Comparison of ENCODE assay signal across 9 cellular contexts in genomic region chr2:190069936-190070696, GRCh38. TPM values are rescaled to one million over a fixed set of nuclear protein-coding genes. Genes with fewer than 3 reads are reported as not detected.
A peak's percentile ranks its signal among the peaks of the same experiment; 100 is the strongest.
DNase-seq lines count a peak whose midpoint lies in the region; ATAC-seq and TF ChIP-seq lines count a peak whose summit lies in the region.
"Had no signal": no experiment of that assay in that cellular context is flagged by ENCODE, and none has a peak within 500 bp of the region (broad histone marks: within the 10 kb centered on the region; RNA-seq: fewer than 3 reads in every experiment).

No MANE protein-coding gene starts in this region.

- H3K4me1 Mint-ChIP-seq in CD4-positive, alpha-beta memory T cell: no peaks in the 10 kb centered on the region

- intact Hi-C loops in CD4-positive, alpha-beta memory T cell (cut with micrococcal nuclease): loop anchor here (1.0 kb wide), 1 partner anchor 409 kb away; the partner anchor contains the start of gene ASNSD1
- intact Hi-C loops in sciatic nerve (cut with DNase I): no loop called here

- POLR2A ChIA-PET in CD4-positive, alpha-beta memory T cell (lab: Charles Lee; ENCODE audit: partially characterized antibody): no interaction called here

- H3K4me3 Mint-ChIP-seq in CD4-positive, alpha-beta memory T cell: no peak overlapping the region
- H3K4me3 Mint-ChIP-seq: T-helper 1 cell treated with Interleukin-12 subunit alpha and Interleukin-12 subunit beta and Interleukin-4 antibody, amounts not matched to agents 30 μg/mL and 1 μg/mL, for 36 hours had no signal

- H3K9me3 ChIP-seq in CD4-positive, alpha-beta memory T cell (ENCODE audit: control insufficient read depth in 1 of 2, low read length in 2 of 2): no peaks in the 10 kb centered on the region

- ATAC-seq in GM18858 (IDR thresholded peaks at IDR 0.05; ENCODE audit: unreplicated experiment): peak; percentile 63
- no peak for ATAC-seq in sciatic nerve
- ATAC-seq in HG02852 (IDR thresholded peaks at IDR 0.05; ENCODE audit: unreplicated experiment): no peak

- H3K27ac ChIP-seq in CD4-positive, alpha-beta memory T cell (ENCODE audit: low read depth, low read length): no peak overlapping the region

- TF ChIP-seq CTCF in LNCAP (IDR thresholded peaks at IDR 0.05): peak; percentile 56

- no peak overlapping the region for H3K27ac Mint-ChIP-seq in CD4-positive, alpha-beta memory T cell
- H3K27ac Mint-ChIP-seq: T-helper 1 cell treated with Interleukin-12 subunit alpha and Interleukin-12 subunit beta and Interleukin-4 antibody, amounts not matched to agents 30 μg/mL and 1 μg/mL, for 36 hours had no signal

- H3K9me3 Mint-ChIP-seq in CD4-positive, alpha-beta memory T cell: peaks cover 0 to 2% (median 0%) of the 10 kb centered on the region in 8 donors
- H3K9me3 Mint-ChIP-seq: T-helper 1 cell treated with Interleukin-12 subunit alpha and Interleukin-12 subunit beta and Interleukin-4 antibody, amounts not matched to agents 30 μg/mL and 1 μg/mL, for 36 hours had no signal

- no peaks in the 10 kb centered on the region for H3K36me3 Mint-ChIP-seq in CD4-positive, alpha-beta memory T cell

- no peaks in the 10 kb centered on the region for H3K36me3 ChIP-seq in CD4-positive, alpha-beta memory T cell (ENCODE audit: insufficient read depth, low read length)

- DNase-seq in CD4-positive, alpha-beta memory T cell: peak in 4 of 5 donors; percentile 28 to 35 (median 32)
- peak; percentile 62 for DNase-seq in RPMI7951 (ENCODE audit: low read depth)
- DNase-seq in dermis blood vessel endothelial cell: peak; percentile 80
- peak; percentile 17 for DNase-seq in mucosa of gallbladder (ENCODE audit: low spot score)
- no peak for DNase-seq in sciatic nerve (ENCODE audit: low spot score)

- CTCF ChIA-PET in CD4-positive, alpha-beta memory T cell (lab: Charles Lee; ENCODE audit: partially characterized antibody): interaction anchor here (0.9 to 3.6 kb wide), 3 partner anchors 308 to 320 kb away, joined by 3 to 13 read pairs (median 4); partner anchors contain the start of gene OSGEPL1

- H3K4me3 ChIP-seq in CD4-positive, alpha-beta memory T cell (ENCODE audit: low read length in 2 of 2): no peak overlapping the region

- peaks cover 0 to 6% of the 10 kb centered on the region in 2 donors for H3K27me3 Mint-ChIP-seq in CD4-positive, alpha-beta memory T cell

- H3K27me3 ChIP-seq in CD4-positive, alpha-beta memory T cell (ENCODE audit: insufficient read depth, low read length): no peaks in the 10 kb centered on the region

- H3K4me1 ChIP-seq in CD4-positive, alpha-beta memory T cell (ENCODE audit: insufficient read depth, low read length): no peaks in the 10 kb centered on the region

RNA-seq across cellular contexts. Expression of gene MSTN, which starts 7.6 kb away (rescaled TPM):
- total RNA-seq in CD4-positive, alpha-beta memory T cell: not detected
- polyA plus RNA-seq in CD4-positive, alpha-beta memory T cell: not detected
- not detected in 2 replicates for total RNA-seq in RPMI7951 (2014; rRNA removed; shearing (Covaris generic))
- total RNA-seq in dermis blood vessel endothelial cell (not detected in 2 replicates), mucosa of gallbladder (0.23 TPM), sciatic nerve (0.85 TPM)
